18 cellular contexts compared by ENCODE assay signal in the genomic region with DNA sequence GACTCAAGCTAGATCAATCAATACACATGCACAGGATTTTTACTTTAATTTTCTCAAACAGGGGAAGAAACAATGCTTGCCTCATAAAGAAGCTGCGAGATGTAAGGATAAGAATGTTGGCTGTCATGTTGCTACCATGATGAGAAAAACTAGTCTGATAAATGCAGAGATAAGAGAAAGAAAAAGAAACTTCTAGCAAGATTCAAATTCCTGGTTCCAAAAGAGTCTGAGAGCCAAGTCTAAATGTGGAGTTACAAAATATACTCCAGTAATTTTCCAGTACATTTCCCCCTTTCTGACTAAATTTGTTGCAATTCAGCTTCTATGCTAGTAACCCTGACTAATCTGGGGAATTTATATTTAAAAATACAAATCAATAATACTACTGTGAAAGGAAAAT. TPM values are rescaled to one million over a fixed set of nuclear protein-coding genes. Genes with fewer than 3 reads are reported as not detected.
DNase-seq lines count a peak whose midpoint lies in the region; ATAC-seq, FAIRE-seq and TF ChIP-seq lines count a peak whose summit lies in the region.
"Had no signal": no experiment of that assay in that cellular context is flagged by ENCODE, and none has a peak within 500 bp of the region (broad histone marks: within the 10 kb centered on the region; RNA-seq: fewer than 3 reads in every experiment).

No MANE protein-coding gene starts in this region.

- no peaks in the 10 kb centered on the region for H4K20me1 ChIP-seq in smooth muscle cell (ENCODE audit: low read depth)

- no peak overlapping the region for H3K4me2 ChIP-seq in A549
- H3K4me2 ChIP-seq in smooth muscle cell = no peak overlapping the region

- H3K9me3 ChIP-seq in A549 (no peaks in the 10 kb centered on the region), smooth muscle cell (replicated peaks; ENCODE audit: low read depth) (no peaks in the 10 kb centered on the region), ovary (no peaks in the 10 kb centered on the region)

- H3K9ac ChIP-seq in smooth muscle cell (ENCODE audit: low read depth) = no peak overlapping the region

- H3K27me3 ChIP-seq in smooth muscle cell (ENCODE audit: low read depth) (no peaks in the 10 kb centered on the region), ovary (no peaks in the 10 kb centered on the region)

- H3K4me1 ChIP-seq in A549 = peaks cover 62% of the 10 kb centered on the region
- H3K4me1 ChIP-seq in smooth muscle cell (ENCODE audit: low read depth) = peaks cover 23% of the 10 kb centered on the region
- H3K4me1 ChIP-seq in ovary (ENCODE audit: insufficient read depth) = no peaks in the 10 kb centered on the region

- no peak overlapping the region for H3K4me3 ChIP-seq in A549
- H3K4me3 ChIP-seq in fibroblast of the aortic adventitia (ENCODE audit: low read depth, low read length) = no peak overlapping the region
- no peak overlapping the region for H3K4me3 ChIP-seq in smooth muscle cell
- H3K4me3 ChIP-seq in ovary = no peak overlapping the region

- no peak for FAIRE-seq in A549 (lab: Jason Lieb, UNC)
- FAIRE-seq: GM12891 had no signal

- CTCF ChIA-PET in A549 (lab: Yijun Ruan, JAX) = interaction anchor here (1.2 kb wide), 1 partner anchor 34 kb away, joined by 5 read pairs; no protein-coding TSS in a partner anchor

- H3K4me3 Mint-ChIP-seq in HFFc6 = no peak overlapping the region

- H2AFZ ChIP-seq in smooth muscle cell (ENCODE audit: low read depth) = no peak overlapping the region

- TF ChIP-seq EP300 in A549 (IDR thresholded peaks at IDR 0.05) (no peak), ovary (IDR thresholded peaks at IDR 0.05) (no peak)

- no peak for TF ChIP-seq RAD21 in A549 (conservative IDR thresholded peaks at IDR 0.05 in 1 of 2, IDR thresholded peaks at IDR 0.05 in 1 of 2)

- peak overlapping the region; percentile 44 to 84; a peak in 5 of 6 replicates for H3K27ac ChIP-seq in A549
- H3K27ac ChIP-seq in smooth muscle cell (ENCODE audit: low read depth) = peak overlapping the region; percentile 20
- no peak overlapping the region for H3K27ac ChIP-seq in ovary

- POLR2A ChIA-PET in A549 (lab: Yijun Ruan, JAX) = no interaction called here

- H3F3A ChIP-seq in smooth muscle cell (ENCODE audit: low read depth) = peaks cover 17% of the 10 kb centered on the region

- no peak for TF ChIP-seq CTCF in A549 (IDR thresholded peaks at IDR 0.05)
- TF ChIP-seq CTCF in HFFc6 (IDR thresholded peaks at IDR 0.05) = no peak
- TF ChIP-seq CTCF in fibroblast of the aortic adventitia (IDR thresholded peaks at IDR 0.05; ENCODE audit: insufficient read depth, low read length) = no peak
- no peak for TF ChIP-seq CTCF in smooth muscle cell (IDR thresholded peaks at IDR 0.05; ENCODE audit: borderline replicate concordance, insufficient read depth, poor library complexity, severe bottlenecking)
- no peak for TF ChIP-seq CTCF in ovary (IDR thresholded peaks at IDR 0.05)

- no peak for ATAC-seq in A549
- ATAC-seq in GM18505 (IDR thresholded peaks at IDR 0.05; ENCODE audit: unreplicated experiment) = no peak
- ATAC-seq: Panc1 had no signal

- H3K27me3 Mint-ChIP-seq in HFFc6 (ENCODE audit: insufficient read depth) = no peaks in the 10 kb centered on the region

- H3K36me3 Mint-ChIP-seq in HFFc6 (ENCODE audit: low read depth) = no peaks in the 10 kb centered on the region

- WGBS in A549 (ENCODE audit: missing lambda C conversion rate) = 87% methylated on average over 1 of the region's 1 CpG
- WGBS in smooth muscle cell (ENCODE audit: low lambda C conversion rate) = 76% methylated on average over 1 of the region's 1 CpG
- WGBS in ovary, 3 donors = 78 to 96% (median 84%) methylated on average over 1 of the region's 1 CpG

- intact Hi-C loops in head of caudate nucleus (cut with DNase I) (no loop called here), ovary (cut with DNase I) (no loop called here)

- H3K9me3 Mint-ChIP-seq in HFFc6 = no peaks in the 10 kb centered on the region

- no peaks in the 10 kb centered on the region for H3K79me2 ChIP-seq in smooth muscle cell (ENCODE audit: low read depth)

- TF ChIP-seq POLR2A in A549 (IDR thresholded peaks at IDR 0.05; ENCODE audit: low read length) = no peak
- no peak for TF ChIP-seq POLR2A in GM18505 (IDR thresholded peaks at IDR 0.05; ENCODE audit: borderline replicate concordance, extremely low read depth, insufficient read depth, insufficient read length)
- no peak for TF ChIP-seq POLR2A in ovary (IDR thresholded peaks at IDR 0.05)

- peaks cover 66% of the 10 kb centered on the region for H3K4me1 Mint-ChIP-seq in HFFc6 (ENCODE audit: low read depth)

- no peaks in the 10 kb centered on the region for H3K36me3 ChIP-seq in smooth muscle cell (ENCODE audit: low read depth)
- no peaks in the 10 kb centered on the region for H3K36me3 ChIP-seq in ovary

- 0 out of 2 replicates have a peak overlapping the region, but pooled peaks have one; percentile 1 for H3K27ac Mint-ChIP-seq in HFFc6

- DNase-seq in A549 (ENCODE audit: low read depth in 1 of 2, low spot score in 1 of 2) = no peak
- DNase-seq in HFFc6 = no peak
- DNase-seq in fibroblast of the aortic adventitia (ENCODE audit: low read depth) = peak; percentile 64
- DNase-seq in smooth muscle cell (lab: John Stamatoyannopoulos, UW; ENCODE audit: unreplicated experiment) = no peak
- no peak for DNase-seq in NCI-H1105 (lab: John Stamatoyannopoulos, UW)
- DNase-seq in head of caudate nucleus = no peak
- no peak for DNase-seq in ovary
- DNase-seq: C1 segment of cervical spinal cord, DMS 273 treated with DMSO at 0.1 percent for 48 hours, GF-D8, KBM-7, NCI-H1436 treated with DMSO at 0.1 percent for 48 hours, NCI-H2081 treated with DMSO at 0.1 percent for 48 hours, NCI-H510A treated with DMSO at 0.1 percent for 48 hours, NCI-H82 had no signal

TF ChIP-seq in A549, 52 proteins besides CTCF, POLR2A, EP300 and RAD21:
- TF ChIP-seq RFX5 (IDR thresholded peaks at IDR 0.05) (no peak), CHD4 (IDR thresholded peaks at IDR 0.05; ENCODE audit: borderline replicate concordance) (no peak), EHMT2 (IDR thresholded peaks at IDR 0.05; ENCODE audit: low read depth) (no peak), RCOR1 (IDR thresholded peaks at IDR 0.05; ENCODE audit: low read depth, low read length) (no peak), FOXS1 (CRISPR knock-in tag; IDR thresholded peaks at IDR 0.05) (no peak), RARB (CRISPR knock-in tag; IDR thresholded peaks at IDR 0.05) (no peak), ZNF302 (CRISPR knock-in tag; IDR thresholded peaks at IDR 0.05) (no peak), EHF (CRISPR knock-in tag; IDR thresholded peaks at IDR 0.05) (no peak), TP53 (CRISPR knock-in tag; IDR thresholded peaks at IDR 0.05) (no peak), HDAC2 (IDR thresholded peaks at IDR 0.05) (no peak), NR3C1 (IDR thresholded peaks at IDR 0.05) (no peak)
- TF ChIP-seq, protein P1, sequence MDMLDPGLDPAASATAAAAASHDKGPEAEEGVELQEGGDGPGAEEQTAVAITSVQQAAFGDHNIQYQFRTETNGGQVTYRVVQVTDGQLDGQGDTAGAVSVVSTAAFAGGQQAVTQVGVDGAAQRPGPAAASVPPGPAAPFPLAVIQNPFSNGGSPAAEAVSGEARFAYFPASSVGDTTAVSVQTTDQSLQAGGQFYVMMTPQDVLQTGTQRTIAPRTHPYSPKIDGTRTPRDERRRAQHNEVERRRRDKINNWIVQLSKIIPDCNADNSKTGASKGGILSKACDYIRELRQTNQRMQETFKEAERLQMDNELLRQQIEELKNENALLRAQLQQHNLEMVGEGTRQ (IDR thresholded peaks at IDR 0.05) = no peak
- TF ChIP-seq, protein P2, sequence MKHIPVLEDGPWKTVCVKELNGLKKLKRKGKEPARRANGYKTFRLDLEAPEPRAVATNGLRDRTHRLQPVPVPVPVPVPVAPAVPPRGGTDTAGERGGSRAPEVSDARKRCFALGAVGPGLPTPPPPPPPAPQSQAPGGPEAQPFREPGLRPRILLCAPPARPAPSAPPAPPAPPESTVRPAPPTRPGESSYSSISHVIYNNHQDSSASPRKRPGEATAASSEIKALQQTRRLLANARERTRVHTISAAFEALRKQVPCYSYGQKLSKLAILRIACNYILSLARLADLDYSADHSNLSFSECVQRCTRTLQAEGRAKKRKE (CRISPR knock-in tag; IDR thresholded peaks at IDR 0.05; ENCODE audit: low read depth) = no peak
TF ChIP-seq in A549: peak in this region for 0.

RNA-seq across cellular contexts. Expression of a gene that starts 10.4 kb away (rescaled TPM):
- polyA plus RNA-seq in A549 (2011; rRNA removed) (1,630 and 1,990 TPM in 2 replicates), A549 (2017; fragmentation: RNase III; extraction: RNeasy Plus Mini Kit Qiagen cat#74134 plus additional on column Dnase treatment) (1,437 to 1,601 TPM (median 1,494 TPM) in 3 replicates), smooth muscle cell (266 and 573 TPM in 2 replicates), ovary (100 to 1,000 TPM; 118 to 141 TPM)
- polyA plus RNA-seq in A549 (2012; cell fraction: cytosol; rRNA removed) = 803 and 959 TPM in 2 replicates
- 455 and 518 TPM in 2 replicates for polyA plus RNA-seq in A549 (2012; cell fraction: nucleus; rRNA removed)
- polyA minus RNA-seq in A549 (2011; rRNA and poly(A)+ RNA removed) = 502 and 534 TPM in 2 replicates
- total RNA-seq in HFFc6 (2021; fragmentation: NEBNext Ultra II Directional; extraction: Animal tissue kit (Norgen Biotek cat#: 25700)) = 1,000 to 10,000 TPM in 4 of 6 experiments, 100 to 1,000 TPM in 2; 933 to 1,109 (median 1,040) TPM
- total RNA-seq in fibroblast of the aortic adventitia (ENCODE audit: low replicate concordance) (923 and 1,627 TPM in 2 replicates), smooth muscle cell (897 and 967 TPM in 2 replicates), ovary (100 to 1,000 TPM in 3 of 7 donors, 10 to 100 TPM in 4; 67.5 to 472 (median 93.5) TPM)

Comparison
In these comparisons a context has a peak if more than half of its experiments do, and no peak if none do; other contexts are left out.
1. H3K27ac ChIP-seq: peak in A549 (2 of 2) and smooth muscle cell (single experiment); none in ovary (0 of 2).